ENCODE assay signal across 28 cellular contexts in the genomic region with DNA sequence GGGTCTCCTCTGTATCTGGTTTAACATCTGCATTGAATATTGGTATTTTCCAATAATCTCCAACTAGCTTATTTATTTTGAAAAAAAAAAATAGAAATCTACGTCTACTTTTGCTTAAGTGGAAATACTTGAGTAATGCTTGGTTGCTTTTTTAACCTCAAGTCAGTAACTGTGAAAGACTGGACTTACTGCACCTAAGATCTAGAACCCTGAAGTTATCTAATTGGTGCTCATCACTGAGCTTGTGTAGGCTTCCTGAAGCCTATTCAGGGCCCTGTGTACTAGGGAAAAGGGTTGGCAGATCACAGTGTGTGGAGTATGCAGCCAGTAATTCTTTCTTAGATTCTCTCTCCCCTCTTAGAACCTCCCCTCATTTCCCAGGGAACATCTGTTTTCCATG. TPM values are rescaled to one million over a fixed set of nuclear protein-coding genes. Genes with fewer than 3 reads are reported as not detected.
A peak's percentile ranks its signal among the peaks of the same experiment; 100 is the strongest.
DNase-seq lines count a peak whose midpoint lies in the region; ATAC-seq and TF ChIP-seq lines count a peak whose summit lies in the region.
"Had no signal": no experiment of that assay in that cellular context is flagged by ENCODE, and none has a peak within 500 bp of the region (broad histone marks: within the 10 kb centered on the region; RNA-seq: fewer than 3 reads in every experiment).

No MANE protein-coding gene starts in this region.

- H3K4me1 ChIP-seq in GM23248 (ENCODE audit: insufficient read depth) (peaks cover 43% of the 10 kb centered on the region), smooth muscle cell (ENCODE audit: low read depth) (peaks cover 15% of the 10 kb centered on the region)
- H3K4me1 ChIP-seq: esophagus muscularis mucosa, gastrocnemius medialis had no signal

- no peaks in the 10 kb centered on the region for H3K27me3 Mint-ChIP-seq in activated CD8-positive, alpha-beta T cell treated with anti-CD3 and anti-CD28 coated beads for 36 hours
- H3K27me3 Mint-ChIP-seq: activated CD4-positive, alpha-beta T cell treated with anti-CD3 and anti-CD28 coated beads, Interleukin-2, amount 10 ng/mL, durations not matched to agents 24 days and 14 days; activated T-helper 17 cell treated with anti-CD3 and anti-CD28 coated beads, Interleukin-2, amount 50 U/mL, for 72 hours had no signal

- no peaks in the 10 kb centered on the region for H3K4me1 Mint-ChIP-seq in activated CD8-positive, alpha-beta T cell treated with anti-CD3 and anti-CD28 coated beads for 36 hours (ENCODE audit: low read depth)
- H3K4me1 Mint-ChIP-seq: activated CD4-positive, alpha-beta T cell treated with anti-CD3 and anti-CD28 coated beads, Interleukin-2, amount 10 ng/mL, durations not matched to agents 24 days and 14 days; activated T-helper 17 cell treated with anti-CD3 and anti-CD28 coated beads, Interleukin-2, amount 50 U/mL, for 72 hours; naive B cell had no signal

- POLR2A ChIA-PET in activated CD8-positive, alpha-beta T cell treated with anti-CD3 and anti-CD28 coated beads for 36 hours (lab: Charles Lee): no interaction called here

- H3K27ac ChIP-seq in GM23248 (peak overlapping the region; percentile 90), smooth muscle cell (ENCODE audit: low read depth) (peak overlapping the region; percentile 41)
- H3K27ac ChIP-seq: C4-2B, cardiac muscle cell, esophagus muscularis mucosa, gastrocnemius medialis had no signal

- H4K20me1 ChIP-seq in GM23248 (ENCODE audit: insufficient read depth) (no peaks in the 10 kb centered on the region), smooth muscle cell (ENCODE audit: low read depth) (no peaks in the 10 kb centered on the region)

- peaks cover 71% of the 10 kb centered on the region for H3K79me2 ChIP-seq in GM23248 (ENCODE audit: insufficient read depth)
- no peaks in the 10 kb centered on the region for H3K79me2 ChIP-seq in smooth muscle cell (ENCODE audit: low read depth)

- H3F3A ChIP-seq in GM23248 (ENCODE audit: insufficient read depth) (peaks cover 40% of the 10 kb centered on the region), smooth muscle cell (ENCODE audit: low read depth) (peaks cover 20% of the 10 kb centered on the region)

- CTCF ChIA-PET in activated CD8-positive, alpha-beta T cell treated with anti-CD3 and anti-CD28 coated beads for 36 hours (lab: Charles Lee): no interaction called here

- intact Hi-C loops in activated CD8-positive, alpha-beta T cell treated with anti-CD3 and anti-CD28 coated beads for 36 hours (cut with micrococcal nuclease): no loop called here

- H3K9me3 ChIP-seq in GM23248 (ENCODE audit: low read depth): no peaks in the 10 kb centered on the region
- no peaks in the 10 kb centered on the region for H3K9me3 ChIP-seq in smooth muscle cell (replicated peaks; ENCODE audit: low read depth)
- H3K9me3 ChIP-seq: esophagus muscularis mucosa, gastrocnemius medialis had no signal

- no peak overlapping the region for H2AFZ ChIP-seq in GM23248
- H2AFZ ChIP-seq in smooth muscle cell (ENCODE audit: low read depth): no peak overlapping the region

- no peak for DNase-seq in GM23248
- DNase-seq in smooth muscle cell (lab: John Stamatoyannopoulos, UW; ENCODE audit: unreplicated experiment): no peak
- no peak for DNase-seq in activated CD8-positive, alpha-beta T cell treated with anti-CD3 and anti-CD28 coated beads for 36 hours
- no peak for DNase-seq in DMS153 treated with DMSO at 0.1 percent for 48 hours (lab: John Stamatoyannopoulos, UW; ENCODE audit: unreplicated experiment)
- no peak for DNase-seq in NK-92 (lab: John Stamatoyannopoulos, UW; ENCODE audit: unreplicated experiment)
- DNase-seq: activated CD4-positive, alpha-beta T cell treated with anti-CD3 and anti-CD28 coated beads, Interleukin-2, amount 10 ng/mL, durations not matched to agents 24 days and 14 days; aorta; Calu3; cortex of kidney; endodermal cell; gastrocnemius medialis; hypothalamus; naive B cell; NCI-H1092 treated with DMSO at 0.1 percent for 48 hours; NCI-H187 treated with DMSO at 0.1 percent for 48 hours; RPMI8226; small intestine had no signal

- 87 to 93% methylated on average over 1 of the region's 1 CpG for WGBS in GM23248 (ENCODE audit: low coverage in 1 of 2, low lambda C conversion rate in 2 of 2, missing lambda C conversion rate in 2 of 2), 2 experiments
- 87% methylated on average over 1 of the region's 1 CpG for WGBS in smooth muscle cell (ENCODE audit: low lambda C conversion rate)

- H3K27me3 ChIP-seq in GM23248 (replicated peaks; ENCODE audit: insufficient read depth) (no peaks in the 10 kb centered on the region), smooth muscle cell (ENCODE audit: low read depth) (no peaks in the 10 kb centered on the region)
- H3K27me3 ChIP-seq: cardiac muscle cell, esophagus muscularis mucosa, gastrocnemius medialis had no signal

- H3K36me3 Mint-ChIP-seq in activated CD8-positive, alpha-beta T cell treated with anti-CD3 and anti-CD28 coated beads for 36 hours (ENCODE audit: low read depth): no peaks in the 10 kb centered on the region
- H3K36me3 Mint-ChIP-seq: activated naive CD4-positive, alpha-beta T cell treated with anti-CD3 and anti-CD28 coated beads, Interleukin-2, amount 50 U/mL, for 72 hours; naive B cell had no signal

- H3K4me3 ChIP-seq in GM23248: no peak overlapping the region
- H3K4me3 ChIP-seq in smooth muscle cell: no peak overlapping the region
- H3K4me3 ChIP-seq: cardiac muscle cell, esophagus muscularis mucosa, gastrocnemius medialis had no signal

- ATAC-seq in GM18519 (IDR thresholded peaks at IDR 0.05; ENCODE audit: low FRiP score, unreplicated experiment) (peak; percentile 58), HG03135 (IDR thresholded peaks at IDR 0.05; ENCODE audit: unreplicated experiment) (peak; percentile 40)
- no peak for ATAC-seq in activated CD8-positive, alpha-beta T cell treated with anti-CD3 and anti-CD28 coated beads for 36 hours
- ATAC-seq: activated naive CD4-positive, alpha-beta T cell treated with anti-CD3 and anti-CD28 coated beads, Interleukin-2, amount 50 U/mL, for 72 hours; activated T-helper 17 cell treated with anti-CD3 and anti-CD28 coated beads, Interleukin-2, amount 50 U/mL, for 72 hours; gastrocnemius medialis; HCT116; left lobe of liver; SK-N-SH treated with all-trans-retinoic acid at 6 μM for 48 hours had no signal

- no peak overlapping the region for H3K9ac ChIP-seq in GM23248
- H3K9ac ChIP-seq in smooth muscle cell (ENCODE audit: low read depth): no peak overlapping the region

- H3K4me2 ChIP-seq in GM23248 (ENCODE audit: unreplicated experiment) (no peak overlapping the region), smooth muscle cell (peak overlapping the region; percentile 8)

- no peaks in the 10 kb centered on the region for H3K9me3 Mint-ChIP-seq in activated CD8-positive, alpha-beta T cell treated with anti-CD3 and anti-CD28 coated beads for 36 hours
- H3K9me3 Mint-ChIP-seq: activated naive CD4-positive, alpha-beta T cell treated with anti-CD3 and anti-CD28 coated beads, Interleukin-2, amount 50 U/mL, for 72 hours; activated T-helper 17 cell treated with anti-CD3 and anti-CD28 coated beads, Interleukin-2, amount 50 U/mL, for 72 hours; T-helper 2 cell treated with Interferon-gamma antibody and Interleukin-4, amounts not matched to agents 5 μg/mL and 100 μg/mL, for 36 hours had no signal

- in situ Hi-C loops in GM23248 (cut with MboI): no loop called here

- H3K36me3 ChIP-seq in GM23248 (ENCODE audit: low read depth) (no peaks in the 10 kb centered on the region; the same call in 1 of the 2 replicates), smooth muscle cell (ENCODE audit: low read depth) (no peaks in the 10 kb centered on the region)
- H3K36me3 ChIP-seq: cardiac muscle cell, esophagus muscularis mucosa, gastrocnemius medialis had no signal

- H3K27ac Mint-ChIP-seq in activated CD8-positive, alpha-beta T cell treated with anti-CD3 and anti-CD28 coated beads for 36 hours: no peak overlapping the region
- H3K27ac Mint-ChIP-seq: activated CD4-positive, alpha-beta T cell treated with anti-CD3 and anti-CD28 coated beads, Interleukin-2, amount 10 ng/mL, durations not matched to agents 24 days and 14 days; activated naive CD4-positive, alpha-beta T cell treated with anti-CD3 and anti-CD28 coated beads, Interleukin-2, amount 50 U/mL, for 72 hours; activated T-helper 17 cell treated with anti-CD3 and anti-CD28 coated beads, Interleukin-2, amount 50 U/mL, for 72 hours; endodermal cell; naive B cell; T-helper 2 cell treated with Interferon-gamma antibody and Interleukin-4, amounts not matched to agents 5 μg/mL and 100 μg/mL, for 36 hours had no signal

- TF ChIP-seq CTCF in smooth muscle cell (IDR thresholded peaks at IDR 0.05; ENCODE audit: borderline replicate concordance, insufficient read depth, poor library complexity, severe bottlenecking): no peak
- no peak for TF ChIP-seq CTCF in activated CD8-positive, alpha-beta T cell treated with anti-CD3 and anti-CD28 coated beads for 36 hours (IDR thresholded peaks at IDR 0.05)

- no peak overlapping the region for H3K4me3 Mint-ChIP-seq in activated CD8-positive, alpha-beta T cell treated with anti-CD3 and anti-CD28 coated beads for 36 hours
- H3K4me3 Mint-ChIP-seq: activated CD4-positive, alpha-beta T cell treated with anti-CD3 and anti-CD28 coated beads, Interleukin-2, amount 10 ng/mL, durations not matched to agents 24 days and 14 days; activated T-helper 17 cell treated with anti-CD3 and anti-CD28 coated beads, Interleukin-2, amount 50 U/mL, for 72 hours; endodermal cell; naive B cell; T-helper 2 cell treated with Interferon-gamma antibody and Interleukin-4, amounts not matched to agents 5 μg/mL and 100 μg/mL, for 36 hours had no signal

- H3K9me2 ChIP-seq in GM23248 (ENCODE audit: insufficient read depth): no peaks in the 10 kb centered on the region

RNA-seq across cellular contexts. Expression of a gene that starts 16.2 kb away (rescaled TPM):
- 45.4 and 47.6 TPM in 2 replicates for total RNA-seq in GM23248 (2014; rRNA removed; shearing (Covaris generic))
- 34.6 and 36.3 TPM in 2 replicates for polyA plus RNA-seq in GM23248 (2016; fragmentation: Nextera tagmentation; extraction: Ambion mirVana)
- total RNA-seq in smooth muscle cell: 15.6 and 19.3 TPM in 2 replicates
- 6.1 and 11.3 TPM in 2 replicates for polyA plus RNA-seq in smooth muscle cell
- under 1 TPM; 0.09 to 0.29 TPM for total RNA-seq in activated CD8-positive, alpha-beta T cell treated with anti-CD3 and anti-CD28 coated beads for 36 hours
- total RNA-seq: activated CD4-positive, alpha-beta T cell treated with anti-CD3 and anti-CD28 coated beads, Interleukin-2, amount 10 ng/mL, durations not matched to agents 24 days and 14 days had no signal

Comparison
In these comparisons a context has a peak if more than half of its experiments do, and no peak if none do; other contexts are left out.
1. RNA of a gene that starts 16.2 kb away (total RNA-seq): 45.4 to 47.6 TPM in GM23248 and 15.6 to 19.3 TPM in smooth muscle cell; 0.09 to 0.29 TPM in activated CD8-positive, alpha-beta T cell treated with anti-CD3 and anti-CD28 coated beads for 36 hours; every median in the first group is over 10 times any median in the second.